In genomic region chr19:14497347-14497921, GRCh38 we compare ENCODE assay signal across 8 cellular contexts. TPM values are rescaled to one million over a fixed set of nuclear protein-coding genes. Genes with fewer than 3 reads are reported as not detected.
DNase-seq lines count a peak whose midpoint lies in the region; ATAC-seq and TF ChIP-seq lines count a peak whose summit lies in the region.

No MANE protein-coding gene starts in this region.

- no peak for TF ChIP-seq CTCF in brain (conservative IDR thresholded peaks at IDR 0.05)
- TF ChIP-seq CTCF in vagina (IDR thresholded peaks at IDR 0.05) = no peak

- no peaks in the 10 kb centered on the region for H3K27me3 ChIP-seq in vagina

- no peaks in the 10 kb centered on the region for H3K9me3 ChIP-seq in vagina

- DNase-seq in left cardiac atrium = peak; percentile 54
- no peak for DNase-seq in left ventricle myocardium superior
- DNase-seq in mucosa of gallbladder (ENCODE audit: low spot score) = peak; percentile 65
- DNase-seq in vagina (ENCODE audit: extremely low spot score in 2 of 2) = no peak
- no peak for DNase-seq in activated CD4-positive, CD25-positive, alpha-beta regulatory T cell (lab: John Stamatoyannopoulos, UW)
- DNase-seq in KG1 (lab: John Stamatoyannopoulos, UW) = no peak

- peaks cover 13% of the 10 kb centered on the region for H3K36me3 Mint-ChIP-seq in brain

- ATAC-seq in left cardiac atrium (peak; percentile 12 to 27), left ventricle myocardium superior (no peak), HG02571 (IDR thresholded peaks at IDR 0.05; ENCODE audit: unreplicated experiment) (no peak)

- peak overlapping the region; percentile 83 to 93 (median 87) for H3K4me3 Mint-ChIP-seq in brain

- H3K27ac ChIP-seq in vagina = peak overlapping the region; percentile 77

- TF ChIP-seq POLR2A in vagina (IDR thresholded peaks at IDR 0.05) = no peak

- H3K4me1 ChIP-seq in vagina = peaks cover 53% of the 10 kb centered on the region

- H3K4me1 Mint-ChIP-seq in brain = peaks cover 33% of the 10 kb centered on the region

- no peak overlapping the region for H3K4me3 ChIP-seq in vagina

- intact Hi-C loops in left cardiac atrium (cut with DNase I) = no loop called here
- intact Hi-C loops in left ventricle myocardium superior (cut with micrococcal nuclease) = no loop called here
- intact Hi-C loops in vagina (cut with DNase I) = no loop called here

- H3K9me3 Mint-ChIP-seq in brain = peaks cover 0 to 4% (median 0%) of the 10 kb centered on the region in 5 experiments

- H3K27ac Mint-ChIP-seq in brain = peak overlapping the region; percentile 80 to 96 (median 91)

- no peaks in the 10 kb centered on the region for H3K36me3 ChIP-seq in vagina

- peaks cover 12% of the 10 kb centered on the region for H3K27me3 Mint-ChIP-seq in brain

RNA-seq across cellular contexts. Expression of gene GIPC1, which starts 1.5 kb away (rescaled TPM):
- total RNA-seq in left cardiac atrium (10 to 100 TPM; 49.7 to 49.8 TPM), left ventricle myocardium superior (55.9 TPM), mucosa of gallbladder (127 TPM), vagina (81.0 TPM)
- polyA plus RNA-seq in brain (ENCODE audit: insufficient read depth, low read depth, low replicate concordance) = 137 TPM

RNA-seq across cellular contexts. Expression of gene DNAJB1, which starts 20.8 kb away (rescaled TPM):
- 10 to 100 TPM; 50.7 to 70.5 TPM for total RNA-seq in left cardiac atrium
- total RNA-seq in left ventricle myocardium superior = 47.9 TPM
- 154 TPM for polyA plus RNA-seq in brain (ENCODE audit: insufficient read depth, low read depth, low replicate concordance)
- total RNA-seq in mucosa of gallbladder = 142 TPM
- 164 TPM for total RNA-seq in vagina

RNA-seq across cellular contexts. Expression of gene PTGER1, which starts 22.3 kb away (rescaled TPM):
- total RNA-seq in left cardiac atrium (under 1 TPM; 0.24 to 0.97 TPM), left ventricle myocardium superior (not detected), mucosa of gallbladder (1.9 TPM), vagina (not detected)
- 1.5 TPM for polyA plus RNA-seq in brain (ENCODE audit: insufficient read depth, low read depth, low replicate concordance)

RNA-seq across cellular contexts. Expression of gene TECR, which starts 32.0 kb away (rescaled TPM):
- total RNA-seq in left cardiac atrium (100 to 1,000 TPM in 1 of 2 donors, 10 to 100 TPM in 1; 85.7 to 108 TPM), left ventricle myocardium superior (86.4 TPM), mucosa of gallbladder (149 TPM), vagina (110 TPM)
- polyA plus RNA-seq in brain (ENCODE audit: insufficient read depth, low read depth, low replicate concordance) = 627 TPM

Comparison
In these comparisons a context has a peak if more than half of its experiments do, and no peak if none do; other contexts are left out.
1. ATAC-seq: peak in left cardiac atrium (2 of 2); none in left ventricle myocardium superior (single experiment) and HG02571 (single experiment).
2. DNase-seq: peak in left cardiac atrium (single experiment) and mucosa of gallbladder (single experiment); none in left ventricle myocardium superior (single experiment), vagina (0 of 2), activated CD4-positive, CD25-positive, alpha-beta regulatory T cell (0 of 4) and KG1 (single experiment).